Comparison of ENCODE assay signal across 28 cellular contexts in the genomic region with DNA sequence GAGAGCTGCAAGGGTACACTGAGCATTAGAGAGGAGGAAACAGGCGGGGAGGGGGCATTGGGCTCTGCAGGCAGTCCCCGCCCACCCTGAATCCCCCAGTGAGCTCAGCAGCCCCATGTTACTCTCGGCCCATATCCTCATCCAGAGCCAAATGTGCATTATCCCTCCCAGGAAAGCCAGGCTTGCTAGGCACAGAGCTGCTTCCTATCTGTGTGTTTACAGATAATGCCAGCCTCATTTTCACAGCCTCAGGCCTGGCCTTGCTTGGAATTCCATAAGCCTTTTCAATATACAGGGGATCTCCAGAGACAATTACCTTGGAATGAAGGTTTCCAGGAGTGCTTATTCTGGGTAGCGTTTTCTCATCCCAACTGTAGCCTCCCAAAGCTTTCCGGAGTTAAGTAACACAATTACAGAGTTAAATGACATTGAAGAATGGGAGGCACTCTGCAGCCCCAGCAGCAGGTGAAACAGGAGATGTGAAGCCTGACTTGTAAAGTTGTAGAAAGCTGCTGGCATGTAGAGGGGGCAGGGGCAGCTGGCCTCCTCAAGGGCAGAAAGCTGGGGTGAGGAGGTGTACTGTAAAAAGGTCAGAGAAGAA.
"Had no signal": no experiment of that assay in that cellular context is flagged by ENCODE, and none has a peak within 500 bp of the region (broad histone marks: within the 10 kb centered on the region; RNA-seq: fewer than 3 reads in every experiment).

No MANE protein-coding gene starts in this region.

- H3K9me3 ChIP-seq: ascending aorta, body of pancreas, Peyer's patch, SJSA1 had no signal

- ATAC-seq: activated naive CD4-positive, alpha-beta T cell treated with anti-CD3 and anti-CD28 coated beads, Interleukin-2, amount 50 U/mL, for 72 hours; activated naive CD8-positive, alpha-beta T cell treated with anti-CD3 and anti-CD28 coated beads, Interleukin-2, amount 50 U/mL, for 24 hours; activated T-cell treated with anti-CD3 and anti-CD28 coated beads, Interleukin-2, amount 50 U/mL, for 4 hours; body of pancreas; T-cell had no signal

- H3K36me3 ChIP-seq: ascending aorta, Peyer's patch, SJSA1 had no signal

- H3K9me3 Mint-ChIP-seq: activated B cell treated with CpG ODN at 0.5 μM for 24 hours; activated CD4-positive, alpha-beta memory T cell treated with anti-CD3 and anti-CD28 coated beads for 36 hours; activated CD4-positive, alpha-beta T cell treated with anti-CD3 and anti-CD28 coated beads, Interleukin-2, amount 10 ng/mL, durations not matched to agents 7 days and 5 days; activated naive CD4-positive, alpha-beta T cell treated with anti-CD3 and anti-CD28 coated beads, Interleukin-2, amount 50 U/mL, for 72 hours; activated naive CD8-positive, alpha-beta T cell treated with anti-CD3 and anti-CD28 coated beads, Interleukin-2, amount 50 U/mL, for 24 hours; activated T-cell treated with anti-CD3 and anti-CD28 coated beads, Interleukin-2, amount 50 U/mL, for 4 hours; IgD-negative memory B cell; T-cell had no signal

- DNase-seq: activated B cell treated with CpG ODN at 0.5 μM for 24 hours; activated CD4-positive, alpha-beta memory T cell treated with anti-CD3 and anti-CD28 coated beads for 36 hours; activated CD4-positive, alpha-beta T cell treated with anti-CD3 and anti-CD28 coated beads, Interleukin-2, amount 10 ng/mL, durations not matched to agents 7 days and 5 days; activated CD8-positive, alpha-beta memory T cell treated with anti-CD3 and anti-CD28 coated beads for 24 hours; activated effector memory CD4-positive, alpha-beta T cell treated with anti-CD3 and anti-CD28 coated beads, Interleukin-2, amount 50 U/mL, for 16 hours; activated naive CD4-positive, alpha-beta T cell treated with Interleukin-2 at 50 U/mL for 16 hours; activated naive CD8-positive, alpha-beta T cell treated with anti-CD3 and anti-CD28 coated beads, Interleukin-2, amount 50 U/mL, for 24 hours; activated T-cell treated with anti-CD3 and anti-CD28 coated beads, Interleukin-2, amount 50 U/mL, for 4 hours; amniotic stem cell; body of pancreas; KG1; NCI-H1048; NCI-H146; NCI-H187 treated with DMSO at 0.1 percent for 48 hours; NCI-H2081 treated with DMSO at 0.1 percent for 48 hours; NCI-H446 treated with DMSO at 0.1 percent for 48 hours; NCI-H524 treated with DMSO at 0.1 percent for 48 hours; NCI-H748 treated with DMSO at 0.1 percent for 48 hours; Peyer's patch; Right ventricle myocardium superior; T-cell; T-helper 2 cell; T1000 had no signal

- H3K27me3 ChIP-seq: ascending aorta, body of pancreas, Peyer's patch, SJSA1 had no signal

- H3K4me3 Mint-ChIP-seq: activated B cell treated with CpG ODN at 0.5 μM for 24 hours; activated CD4-positive, alpha-beta memory T cell treated with anti-CD3 and anti-CD28 coated beads for 36 hours; activated CD4-positive, alpha-beta T cell treated with anti-CD3 and anti-CD28 coated beads, Interleukin-2, amount 10 ng/mL, durations not matched to agents 7 days and 5 days; activated naive CD8-positive, alpha-beta T cell treated with anti-CD3 and anti-CD28 coated beads, Interleukin-2, amount 50 U/mL, for 24 hours; activated T-cell treated with anti-CD3 and anti-CD28 coated beads, Interleukin-2, amount 50 U/mL, for 4 hours; IgD-negative memory B cell; T-cell had no signal

- H3K4me1 Mint-ChIP-seq: activated B cell treated with CpG ODN at 0.5 μM for 24 hours; activated CD4-positive, alpha-beta T cell treated with anti-CD3 and anti-CD28 coated beads, Interleukin-2, amount 10 ng/mL, durations not matched to agents 7 days and 5 days; activated naive CD8-positive, alpha-beta T cell treated with anti-CD3 and anti-CD28 coated beads, Interleukin-2, amount 50 U/mL, for 24 hours; T-cell had no signal

- H3K27ac Mint-ChIP-seq: activated B cell treated with CpG ODN at 0.5 μM for 24 hours; activated CD4-positive, alpha-beta memory T cell treated with anti-CD3 and anti-CD28 coated beads for 36 hours; activated CD4-positive, alpha-beta T cell treated with anti-CD3 and anti-CD28 coated beads, Interleukin-2, amount 10 ng/mL, durations not matched to agents 7 days and 5 days; activated naive CD4-positive, alpha-beta T cell treated with anti-CD3 and anti-CD28 coated beads, Interleukin-2, amount 50 U/mL, for 72 hours; activated naive CD8-positive, alpha-beta T cell treated with anti-CD3 and anti-CD28 coated beads, Interleukin-2, amount 50 U/mL, for 24 hours; IgD-negative memory B cell; T-cell had no signal

- H3K36me3 Mint-ChIP-seq: activated CD4-positive, alpha-beta memory T cell treated with anti-CD3 and anti-CD28 coated beads for 36 hours; activated naive CD4-positive, alpha-beta T cell treated with anti-CD3 and anti-CD28 coated beads, Interleukin-2, amount 50 U/mL, for 72 hours; IgD-negative memory B cell; T-cell had no signal

- H3K27ac ChIP-seq: ascending aorta, body of pancreas, Peyer's patch, RWPE1, SJSA1 had no signal

- H3K4me3 ChIP-seq: ascending aorta, body of pancreas, Peyer's patch, SJSA1 had no signal

- H3K4me1 ChIP-seq: ascending aorta, body of pancreas, Peyer's patch, SJSA1 had no signal
